ENCODE assay signal across 1 cellular context in genomic region chr20:47974234-47974878, GRCh38.
TF ChIP-seq lines count a peak whose summit lies in the region.

No MANE protein-coding gene starts in this region.

TF ChIP-seq in HCT116, 20 proteins besides CTCF, POLR2A, EP300 and RAD21 (continued from another document):
- TF ChIP-seq ZBTB33 (IDR thresholded peaks at IDR 0.05; ENCODE audit: extremely low read depth, insufficient replicate concordance, low read length) (no peak), MAX (IDR thresholded peaks at IDR 0.05) (no peak), ATF3 (IDR thresholded peaks at IDR 0.05) (no peak), CEBPB (IDR thresholded peaks at IDR 0.05; ENCODE audit: low read depth) (no peak), POLR2AphosphoS5 (IDR thresholded peaks at IDR 0.05; ENCODE audit: low read depth, low read length) (no peak)
